ENCODE assay signal across 8 cellular contexts in the genomic region with DNA sequence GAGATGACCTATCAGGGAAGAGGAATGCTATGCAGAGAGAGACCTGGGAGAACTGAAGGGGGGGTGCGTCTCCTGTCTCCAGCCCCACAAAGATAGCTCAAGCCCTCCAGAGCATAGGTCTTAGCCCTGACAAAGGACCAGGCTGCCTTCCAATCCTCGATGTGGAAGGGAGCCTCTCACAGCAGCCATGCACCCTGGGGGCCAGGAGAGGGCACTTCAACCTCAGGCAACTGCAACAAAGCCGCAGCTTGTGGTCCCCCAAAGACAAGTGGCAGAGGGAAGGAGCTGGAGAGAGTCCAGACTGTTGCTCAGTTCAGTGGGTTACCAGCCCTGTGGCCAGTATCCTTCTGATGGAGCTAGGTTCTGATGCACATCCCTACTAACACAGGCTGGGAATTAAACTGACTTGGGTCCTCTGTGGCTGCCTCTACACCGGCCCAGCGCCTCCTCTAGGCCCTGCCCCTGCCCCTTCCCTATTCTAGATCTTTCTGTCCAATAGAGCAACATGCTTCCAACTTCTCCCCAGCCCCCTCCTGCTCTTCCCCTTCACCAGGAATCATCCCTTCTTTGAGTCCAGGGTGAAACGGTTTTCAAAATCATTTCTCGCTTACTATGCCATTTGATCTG.
A peak's percentile ranks its signal among the peaks of the same experiment; 100 is the strongest.
DNase-seq lines count a peak whose midpoint lies in the region; ATAC-seq and TF ChIP-seq lines count a peak whose summit lies in the region.

No MANE protein-coding gene starts in this region.

- peak; percentile 67 for TF ChIP-seq CTCF in GM12875 (IDR thresholded peaks at IDR 0.05; ENCODE audit: borderline replicate concordance, insufficient read depth, low read depth, low read length)
- TF ChIP-seq CTCF in left ventricle myocardium inferior (IDR thresholded peaks at IDR 0.05; ENCODE audit: borderline replicate concordance) = peak; percentile 67

- no peak overlapping the region for H3K4me3 Mint-ChIP-seq in activated naive CD8-positive, alpha-beta T cell treated with anti-CD3 and anti-CD28 coated beads, Interleukin-2, amount 10 ng/mL, durations not matched to agents 7 days and 5 days

- H3K4me1 ChIP-seq in left ventricle myocardium inferior = no peaks in the 10 kb centered on the region

- H3K27ac ChIP-seq in left ventricle myocardium inferior (replicated peaks) = no peak overlapping the region

- intact Hi-C loops in left ventricle myocardium inferior (cut with micrococcal nuclease) = loop anchor here (10.0 kb wide), 1 partner anchor 122 kb away; no protein-coding TSS in a partner anchor

- in situ Hi-C loops in ACHN (cut with HindIII; ENCODE audit: low pct_ligation_motif_present, low pct_unique_long_range_greater_than_20kb, low sequenced_read_pairs) = no loop called here

- H3K27me3 Mint-ChIP-seq in activated naive CD8-positive, alpha-beta T cell treated with anti-CD3 and anti-CD28 coated beads, Interleukin-2, amount 10 ng/mL, durations not matched to agents 7 days and 5 days = peaks cover 12% of the 10 kb centered on the region

- H3K9me3 Mint-ChIP-seq in activated naive CD8-positive, alpha-beta T cell treated with anti-CD3 and anti-CD28 coated beads, Interleukin-2, amount 10 ng/mL, durations not matched to agents 7 days and 5 days = no peaks in the 10 kb centered on the region

- no peaks in the 10 kb centered on the region for H3K9me3 ChIP-seq in left ventricle myocardium inferior (replicated peaks)

- peak; percentile 47 for DNase-seq in ACHN
- DNase-seq in NCI-H2196 (lab: John Stamatoyannopoulos, UW; ENCODE audit: unreplicated experiment) = peak; percentile 58
- peak; percentile 33 for DNase-seq in activated naive CD8-positive, alpha-beta T cell treated with anti-CD3 and anti-CD28 coated beads, Interleukin-2, amount 10 ng/mL, durations not matched to agents 7 days and 5 days
- peak; percentile 25 for DNase-seq in left ventricle myocardium inferior
- DNase-seq in renal cortical epithelial cell (ENCODE audit: low read depth) = peak; percentile 48
- no peak for DNase-seq in GOT3 (lab: John Stamatoyannopoulos, UW)

- peak; percentile 81 for ATAC-seq in HG03103 (IDR thresholded peaks at IDR 0.05; ENCODE audit: low read depth, unreplicated experiment)
- no peak for ATAC-seq in activated naive CD8-positive, alpha-beta T cell treated with anti-CD3 and anti-CD28 coated beads, Interleukin-2, amount 10 ng/mL, durations not matched to agents 7 days and 5 days (ENCODE audit: low read depth)

- peaks cover 33% of the 10 kb centered on the region for H3K27me3 ChIP-seq in left ventricle myocardium inferior (ENCODE audit: low read depth)

- H3K27ac Mint-ChIP-seq in activated naive CD8-positive, alpha-beta T cell treated with anti-CD3 and anti-CD28 coated beads, Interleukin-2, amount 10 ng/mL, durations not matched to agents 7 days and 5 days = no peak overlapping the region

- H3K4me3 ChIP-seq in GM12875 (ENCODE audit: low read depth, low read length) = no peak overlapping the region
- no peak overlapping the region for H3K4me3 ChIP-seq in left ventricle myocardium inferior

- H3K36me3 Mint-ChIP-seq in activated naive CD8-positive, alpha-beta T cell treated with anti-CD3 and anti-CD28 coated beads, Interleukin-2, amount 10 ng/mL, durations not matched to agents 7 days and 5 days = no peaks in the 10 kb centered on the region

- H3K4me1 Mint-ChIP-seq in activated naive CD8-positive, alpha-beta T cell treated with anti-CD3 and anti-CD28 coated beads, Interleukin-2, amount 10 ng/mL, durations not matched to agents 7 days and 5 days = no peaks in the 10 kb centered on the region

- no peaks in the 10 kb centered on the region for H3K36me3 ChIP-seq in left ventricle myocardium inferior

- POLR2A ChIA-PET in activated naive CD8-positive, alpha-beta T cell treated with anti-CD3 and anti-CD28 coated beads, Interleukin-2, amount 10 ng/mL, durations not matched to agents 7 days and 5 days (lab: Charles Lee) = no interaction called here
